1 cellular context compared by ENCODE assay signal in genomic region chr12:50504798-50505385, GRCh38.
TF ChIP-seq lines count a peak whose summit lies in the region.

A gene with protein sequence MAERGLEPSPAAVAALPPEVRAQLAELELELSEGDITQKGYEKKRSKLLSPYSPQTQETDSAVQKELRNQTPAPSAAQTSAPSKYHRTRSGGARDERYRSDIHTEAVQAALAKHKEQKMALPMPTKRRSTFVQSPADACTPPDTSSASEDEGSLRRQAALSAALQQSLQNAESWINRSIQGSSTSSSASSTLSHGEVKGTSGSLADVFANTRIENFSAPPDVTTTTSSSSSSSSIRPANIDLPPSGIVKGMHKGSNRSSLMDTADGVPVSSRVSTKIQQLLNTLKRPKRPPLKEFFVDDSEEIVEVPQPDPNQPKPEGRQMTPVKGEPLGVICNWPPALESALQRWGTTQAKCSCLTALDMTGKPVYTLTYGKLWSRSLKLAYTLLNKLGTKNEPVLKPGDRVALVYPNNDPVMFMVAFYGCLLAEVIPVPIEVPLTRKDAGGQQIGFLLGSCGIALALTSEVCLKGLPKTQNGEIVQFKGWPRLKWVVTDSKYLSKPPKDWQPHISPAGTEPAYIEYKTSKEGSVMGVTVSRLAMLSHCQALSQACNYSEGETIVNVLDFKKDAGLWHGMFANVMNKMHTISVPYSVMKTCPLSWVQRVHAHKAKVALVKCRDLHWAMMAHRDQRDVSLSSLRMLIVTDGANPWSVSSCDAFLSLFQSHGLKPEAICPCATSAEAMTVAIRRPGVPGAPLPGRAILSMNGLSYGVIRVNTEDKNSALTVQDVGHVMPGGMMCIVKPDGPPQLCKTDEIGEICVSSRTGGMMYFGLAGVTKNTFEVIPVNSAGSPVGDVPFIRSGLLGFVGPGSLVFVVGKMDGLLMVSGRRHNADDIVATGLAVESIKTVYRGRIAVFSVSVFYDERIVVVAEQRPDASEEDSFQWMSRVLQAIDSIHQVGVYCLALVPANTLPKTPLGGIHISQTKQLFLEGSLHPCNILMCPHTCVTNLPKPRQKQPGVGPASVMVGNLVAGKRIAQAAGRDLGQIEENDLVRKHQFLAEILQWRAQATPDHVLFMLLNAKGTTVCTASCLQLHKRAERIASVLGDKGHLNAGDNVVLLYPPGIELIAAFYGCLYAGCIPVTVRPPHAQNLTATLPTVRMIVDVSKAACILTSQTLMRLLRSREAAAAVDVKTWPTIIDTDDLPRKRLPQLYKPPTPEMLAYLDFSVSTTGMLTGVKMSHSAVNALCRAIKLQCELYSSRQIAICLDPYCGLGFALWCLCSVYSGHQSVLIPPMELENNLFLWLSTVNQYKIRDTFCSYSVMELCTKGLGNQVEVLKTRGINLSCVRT (N-terminal part only) (plus strand): TSS chr12:50504985. CDS start chr12:50505141, 156 bp downstream.

TF ChIP-seq in SK-N-SH, 30 proteins besides CTCF, POLR2A, EP300 and RAD21 (continued from another document):
- TF ChIP-seq, protein P1, sequence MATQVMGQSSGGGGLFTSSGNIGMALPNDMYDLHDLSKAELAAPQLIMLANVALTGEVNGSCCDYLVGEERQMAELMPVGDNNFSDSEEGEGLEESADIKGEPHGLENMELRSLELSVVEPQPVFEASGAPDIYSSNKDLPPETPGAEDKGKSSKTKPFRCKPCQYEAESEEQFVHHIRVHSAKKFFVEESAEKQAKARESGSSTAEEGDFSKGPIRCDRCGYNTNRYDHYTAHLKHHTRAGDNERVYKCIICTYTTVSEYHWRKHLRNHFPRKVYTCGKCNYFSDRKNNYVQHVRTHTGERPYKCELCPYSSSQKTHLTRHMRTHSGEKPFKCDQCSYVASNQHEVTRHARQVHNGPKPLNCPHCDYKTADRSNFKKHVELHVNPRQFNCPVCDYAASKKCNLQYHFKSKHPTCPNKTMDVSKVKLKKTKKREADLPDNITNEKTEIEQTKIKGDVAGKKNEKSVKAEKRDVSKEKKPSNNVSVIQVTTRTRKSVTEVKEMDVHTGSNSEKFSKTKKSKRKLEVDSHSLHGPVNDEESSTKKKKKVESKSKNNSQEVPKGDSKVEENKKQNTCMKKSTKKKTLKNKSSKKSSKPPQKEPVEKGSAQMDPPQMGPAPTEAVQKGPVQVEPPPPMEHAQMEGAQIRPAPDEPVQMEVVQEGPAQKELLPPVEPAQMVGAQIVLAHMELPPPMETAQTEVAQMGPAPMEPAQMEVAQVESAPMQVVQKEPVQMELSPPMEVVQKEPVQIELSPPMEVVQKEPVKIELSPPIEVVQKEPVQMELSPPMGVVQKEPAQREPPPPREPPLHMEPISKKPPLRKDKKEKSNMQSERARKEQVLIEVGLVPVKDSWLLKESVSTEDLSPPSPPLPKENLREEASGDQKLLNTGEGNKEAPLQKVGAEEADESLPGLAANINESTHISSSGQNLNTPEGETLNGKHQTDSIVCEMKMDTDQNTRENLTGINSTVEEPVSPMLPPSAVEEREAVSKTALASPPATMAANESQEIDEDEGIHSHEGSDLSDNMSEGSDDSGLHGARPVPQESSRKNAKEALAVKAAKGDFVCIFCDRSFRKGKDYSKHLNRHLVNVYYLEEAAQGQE (IDR thresholded peaks at IDR 0.05; ENCODE audit: low read depth, low read length), result no peak
- TF ChIP-seq USF2 (IDR thresholded peaks at IDR 0.05; ENCODE audit: borderline replicate concordance, low read depth, low read length) (peak; percentile 49; the same call in 1 of the 2 replicates), RFX5 (IDR thresholded peaks at IDR 0.05; ENCODE audit: low read length) (no peak), FOXJ3 (CRISPR knock-in tag; IDR thresholded peaks at IDR 0.05) (no peak), POLR2AphosphoS5 (IDR thresholded peaks at IDR 0.05; ENCODE audit: low read depth, low read length) (no peak), TAF1 (IDR thresholded peaks at IDR 0.05; ENCODE audit: borderline replicate concordance, low read depth, low read length) (peak; percentile 71), YY1 (IDR thresholded peaks at IDR 0.05; ENCODE audit: low read depth) (peak; percentile 85), GABPA (IDR thresholded peaks at IDR 0.05; ENCODE audit: low read depth) (peak; percentile 60)
- TF ChIP-seq, protein P2, sequence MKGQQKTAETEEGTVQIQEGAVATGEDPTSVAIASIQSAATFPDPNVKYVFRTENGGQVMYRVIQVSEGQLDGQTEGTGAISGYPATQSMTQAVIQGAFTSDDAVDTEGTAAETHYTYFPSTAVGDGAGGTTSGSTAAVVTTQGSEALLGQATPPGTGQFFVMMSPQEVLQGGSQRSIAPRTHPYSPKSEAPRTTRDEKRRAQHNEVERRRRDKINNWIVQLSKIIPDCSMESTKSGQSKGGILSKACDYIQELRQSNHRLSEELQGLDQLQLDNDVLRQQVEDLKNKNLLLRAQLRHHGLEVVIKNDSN (IDR thresholded peaks at IDR 0.05; ENCODE audit: borderline replicate concordance, low read depth), result peak; percentile 95
TF ChIP-seq in SK-N-SH: peak in this region for 10.
